ENCODE assay signal across 12 cellular contexts in the genomic region with DNA sequence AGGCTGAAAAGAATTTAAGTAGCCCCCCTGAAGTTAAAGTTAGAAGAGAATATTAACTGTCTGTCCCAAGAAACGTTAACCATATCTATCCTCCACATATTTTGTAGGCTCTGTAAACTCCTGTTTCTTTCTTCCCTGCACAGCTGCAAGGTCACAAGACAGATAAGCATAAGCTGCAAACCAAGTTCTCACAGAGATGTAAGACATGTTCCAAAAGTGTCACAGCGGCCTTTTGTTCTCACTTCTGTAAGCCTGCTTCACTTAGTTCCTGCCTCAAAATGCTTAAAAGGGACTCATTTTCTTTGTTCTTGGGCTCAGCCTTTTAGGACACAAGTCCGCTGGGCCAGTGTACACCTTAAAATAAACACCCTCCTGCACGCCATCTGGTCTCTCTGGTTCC. TPM values are rescaled to one million over a fixed set of nuclear protein-coding genes. Genes with fewer than 3 reads are reported as not detected.
DNase-seq lines count a peak whose midpoint lies in the region; ATAC-seq and TF ChIP-seq lines count a peak whose summit lies in the region.
"Had no signal": no experiment of that assay in that cellular context is flagged by ENCODE, and none has a peak within 500 bp of the region (broad histone marks: within the 10 kb centered on the region; RNA-seq: fewer than 3 reads in every experiment).

No MANE protein-coding gene starts in this region.

- no peaks in the 10 kb centered on the region for H4K20me1 ChIP-seq in OCI-LY3 (ENCODE audit: insufficient read depth, low read length)

- H3K4me1 ChIP-seq in OCI-LY3 (ENCODE audit: low read length) (peaks cover 35% of the 10 kb centered on the region), mesodermal cell (ENCODE audit: control insufficient read depth, insufficient read depth, low read length, poor library complexity, severe bottlenecking) (peaks cover 13% of the 10 kb centered on the region)

- 0 out of 2 replicates have a peak overlapping the region, but pooled peaks have one; percentile 1 for H3K27ac ChIP-seq in OCI-LY3 (ENCODE audit: low read length)
- H3K27ac ChIP-seq in mesodermal cell (ENCODE audit: low read depth, low read length, severe bottlenecking) = peak overlapping the region; percentile 94
- peak overlapping the region; percentile 96 for H3K27ac ChIP-seq in substantia nigra (ENCODE audit: low read depth, low read length, poor library complexity, severe bottlenecking)

- H3K9ac ChIP-seq in OCI-LY3 (ENCODE audit: low read length) = no peak overlapping the region; the same call in 1 of the 2 replicates

- ATAC-seq in HG03565 (IDR thresholded peaks at IDR 0.05; ENCODE audit: unreplicated experiment) (no peak), GM21423 (IDR thresholded peaks at IDR 0.05; ENCODE audit: unreplicated experiment) (no peak)
- ATAC-seq: stimulated activated effector memory CD8-positive, alpha-beta T cell treated with anti-CD3 and anti-CD28 coated beads, Interleukin-12 subunit alpha, Interleukin-12 subunit beta, amount 100 ng/mL, for 72 hours had no signal

- H3K4me1 Mint-ChIP-seq in dendritic cell treated with granulocyte-macrophage colony-stimulating factor and Interleukin-4, amounts not matched to agents 40 ng/mL and 50 ng/mL, for 4 days (ENCODE audit: low read depth) = peaks cover 75% of the 10 kb centered on the region

- no peaks in the 10 kb centered on the region for H3K36me3 ChIP-seq in OCI-LY3 (replicated peaks; ENCODE audit: low read depth, low read length)
- H3K36me3 ChIP-seq in mesodermal cell (ENCODE audit: control insufficient read depth, insufficient read depth, low read length) = no peaks in the 10 kb centered on the region

- intact Hi-C loops in dendritic cell treated with granulocyte-macrophage colony-stimulating factor and Interleukin-4, amounts not matched to agents 40 ng/mL and 50 ng/mL, for 4 days (cut with micrococcal nuclease) = loop anchor here (2.0 kb wide), 1 partner anchor 17 kb away; no protein-coding TSS in a partner anchor

- WGBS in mesodermal cell (ENCODE audit: insufficient coverage in 2 of 2), 2 experiments = 47 to 59% methylated on average over 3 to 4 of the region's 4 CpGs

- 0 out of 2 replicates have a peak, but pooled peaks cover 4% of the 10 kb centered on the region for H3K27me3 ChIP-seq in OCI-LY3 (ENCODE audit: low read depth, low read length)

- TF ChIP-seq CTCF in OCI-LY3 (IDR thresholded peaks at IDR 0.05; ENCODE audit: low read depth, low read length) = no peak

- no peaks in the 10 kb centered on the region for H3K9me3 ChIP-seq in OCI-LY3 (ENCODE audit: insufficient read depth, low read length)
- no peaks in the 10 kb centered on the region for H3K9me3 ChIP-seq in mesodermal cell (ENCODE audit: control insufficient read depth, low read length)

- peak overlapping the region; percentile 87 for H3K4me3 Mint-ChIP-seq in dendritic cell treated with granulocyte-macrophage colony-stimulating factor and Interleukin-4, amounts not matched to agents 40 ng/mL and 50 ng/mL, for 4 days
- H3K4me3 Mint-ChIP-seq: central memory CD8-positive, alpha-beta T cell; stimulated activated effector memory CD8-positive, alpha-beta T cell treated with anti-CD3 and anti-CD28 coated beads, Interleukin-12 subunit alpha, Interleukin-12 subunit beta, amount 100 ng/mL, for 72 hours had no signal

- H3K79me2 ChIP-seq in OCI-LY3 (ENCODE audit: low read length) = no peaks in the 10 kb centered on the region

- no peak overlapping the region for H2AFZ ChIP-seq in OCI-LY3 (ENCODE audit: low read depth, low read length)

- H3K9me3 Mint-ChIP-seq in dendritic cell treated with granulocyte-macrophage colony-stimulating factor and Interleukin-4, amounts not matched to agents 40 ng/mL and 50 ng/mL, for 4 days = no peaks in the 10 kb centered on the region
- H3K9me3 Mint-ChIP-seq: central memory CD8-positive, alpha-beta T cell; stimulated activated effector memory CD8-positive, alpha-beta T cell treated with anti-CD3 and anti-CD28 coated beads, Interleukin-12 subunit alpha, Interleukin-12 subunit beta, amount 100 ng/mL, for 72 hours had no signal

- H3K27ac Mint-ChIP-seq in dendritic cell treated with granulocyte-macrophage colony-stimulating factor and Interleukin-4, amounts not matched to agents 40 ng/mL and 50 ng/mL, for 4 days = peak overlapping the region; percentile 93
- H3K27ac Mint-ChIP-seq: stimulated activated effector memory CD8-positive, alpha-beta T cell treated with anti-CD3 and anti-CD28 coated beads, Interleukin-12 subunit alpha, Interleukin-12 subunit beta, amount 100 ng/mL, for 72 hours had no signal

- H3K4me2 ChIP-seq in OCI-LY3 (ENCODE audit: low read length) = peak overlapping the region; percentile 59

- no peak overlapping the region; the same call in 1 of the 2 replicates for H3K4me3 ChIP-seq in OCI-LY3 (ENCODE audit: low read length)
- no peak overlapping the region for H3K4me3 ChIP-seq in mesodermal cell (ENCODE audit: extremely low read depth, insufficient read depth, low read length, poor library complexity, severe bottlenecking)

- peak in 8 of 49 donors; percentile 10 to 63 (median 44) for DNase-seq in substantia nigra (lab: John Stamatoyannopoulos, UW)
- DNase-seq in SKM-1 (lab: John Stamatoyannopoulos, UW; ENCODE audit: unreplicated experiment) = no peak
- no peak for DNase-seq in stimulated activated CD4-positive, alpha-beta T cell treated with anti-CD3 and anti-CD28 coated beads, Interleukin-4, amount 100 ng/mL, for 24 hours
- DNase-seq: DMS 273 treated with DMSO at 0.1 percent for 48 hours, NCI-H187 had no signal

- H3K27me3 Mint-ChIP-seq in dendritic cell treated with granulocyte-macrophage colony-stimulating factor and Interleukin-4, amounts not matched to agents 40 ng/mL and 50 ng/mL, for 4 days = no peaks in the 10 kb centered on the region

- H3K36me3 Mint-ChIP-seq in dendritic cell treated with granulocyte-macrophage colony-stimulating factor and Interleukin-4, amounts not matched to agents 40 ng/mL and 50 ng/mL, for 4 days (ENCODE audit: low read depth) = peaks cover 30% of the 10 kb centered on the region
- H3K36me3 Mint-ChIP-seq: stimulated activated effector memory CD8-positive, alpha-beta T cell treated with anti-CD3 and anti-CD28 coated beads, Interleukin-12 subunit alpha, Interleukin-12 subunit beta, amount 100 ng/mL, for 72 hours had no signal

RNA-seq across cellular contexts. Expression of gene RNASE1, which starts 3.2 kb away (rescaled TPM):
- 157 TPM for polyA plus RNA-seq in mesodermal cell (2013, experiment 1 of 2)
- polyA plus RNA-seq in mesodermal cell (2013, experiment 2 of 2) = 95.4 TPM

RNA-seq across cellular contexts. Expression of gene RNASE6, which starts 18.4 kb away (rescaled TPM):
- polyA plus RNA-seq in mesodermal cell (2013, experiment 1 of 2) = 2.9 TPM
- polyA plus RNA-seq in mesodermal cell (2013, experiment 2 of 2) = 1.6 TPM

RNA-seq across cellular contexts. Expression of gene EDDM3B, which starts 31.2 kb away (rescaled TPM):
- polyA plus RNA-seq in mesodermal cell (2013, experiment 1 of 2) = not detected
- not detected for polyA plus RNA-seq in mesodermal cell (2013, experiment 2 of 2)

RNA-seq across cellular contexts. Expression of gene EDDM3A, which starts 53.8 kb away (rescaled TPM):
- not detected for polyA plus RNA-seq in mesodermal cell (2013, experiment 1 of 2)
- polyA plus RNA-seq in mesodermal cell (2013, experiment 2 of 2) = not detected

Comparison
In these comparisons a context has a peak if more than half of its experiments do, and no peak if none do; other contexts are left out.
1. H3K27ac ChIP-seq: peak in every context shown above with its lines; median percentile 96 in substantia nigra; 94 in mesodermal cell; 1 in OCI-LY3.